8 cellular contexts compared by ENCODE assay signal in the genomic region with DNA sequence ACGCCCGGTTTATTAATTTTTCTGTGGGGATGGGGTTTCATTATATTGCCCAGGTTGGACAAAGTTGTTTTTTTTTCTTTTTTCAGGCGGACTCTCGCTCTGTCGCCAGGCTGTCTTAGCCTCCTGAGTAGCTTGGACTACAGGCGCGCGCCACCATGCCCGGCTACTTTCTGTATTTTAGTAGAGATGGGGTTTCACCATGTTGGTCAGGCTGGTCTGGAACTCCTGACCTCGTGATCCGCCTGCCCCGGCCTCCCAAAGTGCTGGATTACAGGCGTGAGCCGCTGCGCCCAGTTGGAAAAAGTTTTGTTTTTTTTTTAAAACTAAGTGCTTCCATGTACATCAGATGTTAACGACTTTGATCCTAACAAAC. TPM values are rescaled to one million over a fixed set of nuclear protein-coding genes. Genes with fewer than 3 reads are reported as not detected.
DNase-seq lines count a peak whose midpoint lies in the region; ATAC-seq and TF ChIP-seq lines count a peak whose summit lies in the region.

No MANE protein-coding gene starts in this region.

- peaks cover 14% of the 10 kb centered on the region for H3K36me3 Mint-ChIP-seq in progenitor cell of endocrine pancreas (ENCODE audit: insufficient read depth)

- DNase-seq in DND-41: no peak
- DNase-seq in SJSA1 (ENCODE audit: low read depth in 1 of 2, low spot score in 2 of 2): no peak
- DNase-seq in fibroblast of lung (ENCODE audit: low read depth in 2 of 2): no peak
- no peak for DNase-seq in progenitor cell of endocrine pancreas (ENCODE audit: low spot score, unreplicated experiment)
- no peak for DNase-seq in NCI-H128 (lab: John Stamatoyannopoulos, UW; ENCODE audit: unreplicated experiment)
- DNase-seq in sciatic nerve (ENCODE audit: low spot score): no peak
- no peak for DNase-seq in SK-N-DZ (ENCODE audit: low spot score)

- peaks cover 22% of the 10 kb centered on the region for H3K4me1 Mint-ChIP-seq in progenitor cell of endocrine pancreas (ENCODE audit: low read depth)

- H3K4me1 ChIP-seq in DND-41 (ENCODE audit: insufficient read depth, low read length) (peaks cover 46% of the 10 kb centered on the region), SJSA1 (replicated peaks) (peaks cover 17% of the 10 kb centered on the region), fibroblast of lung (ENCODE audit: control insufficient read depth, extremely low read depth, insufficient read depth, low read length) (peaks cover 3% of the 10 kb centered on the region)

- peaks cover 29% of the 10 kb centered on the region for H3K36me3 ChIP-seq in DND-41 (ENCODE audit: insufficient read depth, low read length)
- peaks cover 46% of the 10 kb centered on the region for H3K36me3 ChIP-seq in SJSA1
- peaks cover 9% of the 10 kb centered on the region for H3K36me3 ChIP-seq in fibroblast of lung (ENCODE audit: control insufficient read depth, insufficient read depth, low read length)

- H3K27ac ChIP-seq in DND-41 (ENCODE audit: low read length) (peak overlapping the region; percentile 91), SJSA1 (peak overlapping the region; percentile 58), fibroblast of lung (ENCODE audit: insufficient read depth, low read length) (peak overlapping the region; percentile 98)

- ATAC-seq in DND-41 (ENCODE audit: insufficient read depth, low read depth) (no peak), GM19467 (IDR thresholded peaks at IDR 0.05; ENCODE audit: unreplicated experiment) (no peak), sciatic nerve (no peak)

- no peaks in the 10 kb centered on the region for H3K9me3 Mint-ChIP-seq in progenitor cell of endocrine pancreas (ENCODE audit: low read depth)

- peaks cover 29% of the 10 kb centered on the region for H4K20me1 ChIP-seq in DND-41 (ENCODE audit: insufficient read depth, low read length)
- no peaks in the 10 kb centered on the region for H4K20me1 ChIP-seq in fibroblast of lung (ENCODE audit: control insufficient read depth, extremely low read depth, insufficient read depth, low read length)

- H3K9me3 ChIP-seq in DND-41 (ENCODE audit: insufficient read depth, low read length, severe bottlenecking) (no peaks in the 10 kb centered on the region), SJSA1 (replicated peaks) (no peaks in the 10 kb centered on the region; the same call in 1 of the 2 replicates), fibroblast of lung (ENCODE audit: control insufficient read depth, insufficient read depth, low read depth, low read length) (no peaks in the 10 kb centered on the region)

- intact Hi-C loops in sciatic nerve (cut with DNase I): loop anchor here (5.0 kb wide), 1 partner anchor 322 kb away; no protein-coding TSS in a partner anchor

- TF ChIP-seq CTCF in DND-41 (IDR thresholded peaks at IDR 0.05; ENCODE audit: borderline replicate concordance, extremely low read depth, low read length, poor library complexity, severe bottlenecking) (no peak), fibroblast of lung (conservative IDR thresholded peaks at IDR 0.05 in 1 of 2, IDR thresholded peaks at IDR 0.05 in 1 of 2; ENCODE audit: low read depth in 1 of 2, low read length in 2 of 2) (no peak), progenitor cell of endocrine pancreas (IDR thresholded peaks at IDR 0.05; ENCODE audit: unreplicated experiment) (no peak)

- H3K9ac ChIP-seq in DND-41 (ENCODE audit: low read depth, low read length): peak overlapping the region; percentile 79
- peak overlapping the region; percentile 95 for H3K9ac ChIP-seq in fibroblast of lung (ENCODE audit: insufficient read depth, low read length)

- H2AFZ ChIP-seq in DND-41 (ENCODE audit: low read depth, low read length) (peak overlapping the region; percentile 91), fibroblast of lung (ENCODE audit: low read length) (peak overlapping the region; percentile 79)

- H3K27me3 Mint-ChIP-seq in progenitor cell of endocrine pancreas: no peaks in the 10 kb centered on the region

- peak overlapping the region; percentile 92 for H3K4me3 Mint-ChIP-seq in progenitor cell of endocrine pancreas (ENCODE audit: low read depth)

- H3K27me3 ChIP-seq in DND-41 (ENCODE audit: insufficient read depth, low read length, poor library complexity) (no peaks in the 10 kb centered on the region), SJSA1 (replicated peaks) (no peaks in the 10 kb centered on the region), fibroblast of lung (ENCODE audit: control insufficient read depth, insufficient read depth, low read length) (no peaks in the 10 kb centered on the region)

- peaks cover 68% of the 10 kb centered on the region for H3K79me2 ChIP-seq in DND-41 (ENCODE audit: insufficient read depth, low read length)
- H3K79me2 ChIP-seq in fibroblast of lung (ENCODE audit: control insufficient read depth, insufficient read depth, low read length): peaks cover 49% of the 10 kb centered on the region

- H3K4me3 ChIP-seq in DND-41 (ENCODE audit: low read depth in 1 of 2, low read length in 2 of 2) (peak overlapping the region; percentile 91 to 96), SJSA1 (peak overlapping the region; percentile 60), fibroblast of lung (replicated peaks in 1 of 4; ENCODE audit: control extremely low read depth in 1 of 4, insufficient read depth in 1 of 4, low read depth in 3 of 4, low read length in 4 of 4) (peak overlapping the region; percentile 93 to 99 (median 99))

- H3K4me2 ChIP-seq in DND-41 (ENCODE audit: insufficient read depth, low read length) (peak overlapping the region; percentile 90), fibroblast of lung (ENCODE audit: extremely low read depth, insufficient read depth, low read length) (peak overlapping the region; percentile 42)

- peak overlapping the region; percentile 98 for H3K27ac Mint-ChIP-seq in progenitor cell of endocrine pancreas

RNA-seq across cellular contexts. Expression of gene ZNF394, which starts 0.5 kb away (rescaled TPM):
- 16.3 and 24.0 TPM in 2 replicates for total RNA-seq in SJSA1 (2014; rRNA removed; shearing (Covaris generic))
- total RNA-seq in fibroblast of lung: 20.1 and 22.1 TPM in 2 replicates
- polyA plus RNA-seq in fibroblast of lung: 9.1 and 9.5 TPM in 2 replicates
- polyA plus RNA-seq in fibroblast of lung (2012): 10.2 and 10.3 TPM in 2 replicates
- 3.8 TPM in 2 replicates for polyA minus RNA-seq in fibroblast of lung (ENCODE audit: low replicate concordance)
- total RNA-seq in progenitor cell of endocrine pancreas: 23.7 and 24.8 TPM in 2 replicates
- total RNA-seq in sciatic nerve: 38.8 TPM
- polyA plus RNA-seq in SK-N-DZ (2014; cell fraction: cytosol; rRNA removed): 17.2 and 20.5 TPM in 2 replicates
- 8.0 and 27.3 TPM in 2 replicates for polyA plus RNA-seq in SK-N-DZ (2014; cell fraction: nucleus; rRNA removed)

RNA-seq across cellular contexts. Expression of gene ZKSCAN5, which starts 3.8 kb away (rescaled TPM):
- 10.2 and 16.1 TPM in 2 replicates for total RNA-seq in SJSA1 (2014; rRNA removed; shearing (Covaris generic))
- 13.6 and 17.5 TPM in 2 replicates for total RNA-seq in fibroblast of lung
- polyA plus RNA-seq in fibroblast of lung: 9.6 and 10.4 TPM in 2 replicates
- 7.8 and 8.0 TPM in 2 replicates for polyA plus RNA-seq in fibroblast of lung (2012)
- polyA minus RNA-seq in fibroblast of lung (ENCODE audit: low replicate concordance): 5.1 and 15.3 TPM in 2 replicates
- total RNA-seq in progenitor cell of endocrine pancreas: 14.7 and 15.2 TPM in 2 replicates
- total RNA-seq in sciatic nerve: 10.0 TPM
- 13.8 and 15.4 TPM in 2 replicates for polyA plus RNA-seq in SK-N-DZ (2014; cell fraction: cytosol; rRNA removed)
- 12.2 TPM in 2 replicates for polyA plus RNA-seq in SK-N-DZ (2014; cell fraction: nucleus; rRNA removed)

RNA-seq across cellular contexts. Expression of gene ZNF789, which starts 27.9 kb away (rescaled TPM):
- total RNA-seq in SJSA1 (2014; rRNA removed; shearing (Covaris generic)): 3.1 and 11.4 TPM in 2 replicates
- total RNA-seq in fibroblast of lung (2.3 and 4.8 TPM in 2 replicates), progenitor cell of endocrine pancreas (26.7 and 27.4 TPM in 2 replicates), sciatic nerve (12.4 TPM)
- polyA plus RNA-seq in fibroblast of lung: 5.5 and 8.7 TPM in 2 replicates
- 3.8 and 6.3 TPM in 2 replicates for polyA plus RNA-seq in fibroblast of lung (2012)
- 2.7 and 15.4 TPM in 2 replicates for polyA minus RNA-seq in fibroblast of lung (ENCODE audit: low replicate concordance)
- polyA plus RNA-seq in SK-N-DZ (2014; cell fraction: cytosol; rRNA removed): 26.1 and 26.4 TPM in 2 replicates
- polyA plus RNA-seq in SK-N-DZ (2014; cell fraction: nucleus; rRNA removed): 36.0 and 53.7 TPM in 2 replicates

RNA-seq across cellular contexts. Expression of gene ATP5MF, which starts 34.7 kb away (rescaled TPM):
- 650 and 1,516 TPM in 2 replicates for total RNA-seq in SJSA1 (2014; rRNA removed; shearing (Covaris generic))
- 269 and 296 TPM in 2 replicates for total RNA-seq in fibroblast of lung
- 2,326 and 2,573 TPM in 2 replicates for polyA plus RNA-seq in fibroblast of lung
- 1,014 and 1,076 TPM in 2 replicates for polyA plus RNA-seq in fibroblast of lung (2012)
- 47.8 and 72.0 TPM in 2 replicates for polyA minus RNA-seq in fibroblast of lung (ENCODE audit: low replicate concordance)
- total RNA-seq in progenitor cell of endocrine pancreas: 328 and 330 TPM in 2 replicates
- 144 TPM for total RNA-seq in sciatic nerve
- polyA plus RNA-seq in SK-N-DZ (2014; cell fraction: cytosol; rRNA removed): 2,684 and 6,199 TPM in 2 replicates
- 949 and 2,899 TPM in 2 replicates for polyA plus RNA-seq in SK-N-DZ (2014; cell fraction: nucleus; rRNA removed)

RNA-seq across cellular contexts. Expression of gene FAM200A, which starts 51.3 kb away (rescaled TPM):
- 6.8 and 7.9 TPM in 2 replicates for total RNA-seq in SJSA1 (2014; rRNA removed; shearing (Covaris generic))
- total RNA-seq in fibroblast of lung: 8.2 and 9.7 TPM in 2 replicates
- polyA plus RNA-seq in fibroblast of lung: 8.8 and 9.0 TPM in 2 replicates
- polyA plus RNA-seq in fibroblast of lung (2012): 5.3 TPM in 2 replicates
- 0.98 and 2.0 TPM in 2 replicates for polyA minus RNA-seq in fibroblast of lung (ENCODE audit: low replicate concordance)
- total RNA-seq in progenitor cell of endocrine pancreas: 12.5 and 12.9 TPM in 2 replicates
- total RNA-seq in sciatic nerve: 6.7 TPM
- polyA plus RNA-seq in SK-N-DZ (2014; cell fraction: cytosol; rRNA removed): 15.0 and 19.9 TPM in 2 replicates
- polyA plus RNA-seq in SK-N-DZ (2014; cell fraction: nucleus; rRNA removed): 4.9 and 5.4 TPM in 2 replicates
